ENCODE assay signal across 8 cellular contexts in the genomic region with DNA sequence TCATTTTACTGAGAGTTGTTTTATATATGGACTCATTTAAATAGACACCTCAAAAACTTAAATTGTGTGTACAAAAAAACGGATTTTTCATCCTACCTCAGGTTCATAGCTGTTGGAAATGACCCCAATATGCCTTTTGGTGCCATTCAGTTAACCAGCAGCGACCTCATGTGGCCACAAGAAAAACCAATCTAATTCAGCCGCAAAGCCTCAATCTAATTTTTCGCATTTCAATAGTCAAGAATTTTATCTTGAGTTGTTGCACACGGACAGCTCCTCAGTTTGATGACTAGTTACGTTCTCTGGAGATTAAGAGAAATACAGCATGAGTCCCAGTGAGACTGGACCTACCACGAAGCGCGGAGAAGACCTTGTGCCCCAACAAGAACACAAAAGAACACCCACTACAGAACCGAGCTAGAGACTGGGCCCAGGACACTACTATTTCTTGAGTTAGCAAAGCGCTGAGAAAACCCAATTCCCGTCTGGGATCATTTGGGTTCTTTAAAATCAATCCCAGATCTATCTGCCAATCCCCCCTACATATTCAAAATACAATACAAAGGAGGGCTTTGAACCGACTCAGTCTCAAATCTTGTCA. TPM values are rescaled to one million over a fixed set of nuclear protein-coding genes. Genes with fewer than 3 reads are reported as not detected.
A peak's percentile ranks its signal among the peaks of the same experiment; 100 is the strongest.
DNase-seq lines count a peak whose midpoint lies in the region; ATAC-seq and TF ChIP-seq lines count a peak whose summit lies in the region.

No MANE protein-coding gene starts in this region.

- H3K9me3 ChIP-seq in SJCRH30 (replicated peaks) (no peaks in the 10 kb centered on the region), heart right ventricle (no peaks in the 10 kb centered on the region)

- H3K4me3 ChIP-seq in SJCRH30 (no peak overlapping the region), heart right ventricle (no peak overlapping the region)

- peak; percentile 56 for DNase-seq in ELF-1 (ENCODE audit: low read depth, low spot score)
- peak; percentile 67 for DNase-seq in M059J (ENCODE audit: low read depth)
- peak; percentile 57 to 84 for DNase-seq in SJCRH30
- peak; percentile 41 for DNase-seq in activated naive CD8-positive, alpha-beta T cell treated with anti-CD3 and anti-CD28 coated beads for 36 hours
- DNase-seq in heart right ventricle = peak in 1 of 2 donors; percentile 55
- peak; percentile 61 for DNase-seq in renal cortical epithelial cell (ENCODE audit: low read depth)

- H3K4me1 ChIP-seq in SJCRH30 = peaks cover 8% of the 10 kb centered on the region
- peaks cover 0 to 26% (median 10%) of the 10 kb centered on the region in 9 donors for H3K4me1 ChIP-seq in heart right ventricle

- no peaks in the 10 kb centered on the region for H3K36me3 ChIP-seq in SJCRH30
- H3K36me3 ChIP-seq in heart right ventricle = no peaks in the 10 kb centered on the region

- H3K27ac ChIP-seq in SJCRH30 (no peak overlapping the region), heart right ventricle (no peak overlapping the region)

- H3K36me3 Mint-ChIP-seq in activated naive CD8-positive, alpha-beta T cell treated with anti-CD3 and anti-CD28 coated beads for 36 hours = no peaks in the 10 kb centered on the region

- peak in 6 of 8 donors; percentile 38 to 76 (median 63) for ATAC-seq in heart right ventricle
- ATAC-seq in HG03135 (IDR thresholded peaks at IDR 0.05; ENCODE audit: unreplicated experiment) = no peak
- ATAC-seq in HG02870 (IDR thresholded peaks at IDR 0.05; ENCODE audit: unreplicated experiment) = no peak

- peaks cover 8% of the 10 kb centered on the region for H3K4me1 Mint-ChIP-seq in activated naive CD8-positive, alpha-beta T cell treated with anti-CD3 and anti-CD28 coated beads for 36 hours

- intact Hi-C loops in heart right ventricle (cut with DNase I) = loop anchor here (1.0 to 10.0 kb wide), 8 partner anchors 65 to 255 kb away; a partner anchor contains a TSS

- peaks cover 35% of the 10 kb centered on the region for H3K27me3 Mint-ChIP-seq in activated naive CD8-positive, alpha-beta T cell treated with anti-CD3 and anti-CD28 coated beads for 36 hours

- WGBS in heart right ventricle, 2 donors = 23 to 25% methylated on average over 13 of the region's 13 CpGs

- no peaks in the 10 kb centered on the region for H3K27me3 ChIP-seq in SJCRH30
- H3K27me3 ChIP-seq in heart right ventricle = peaks cover 0 to 15% (median 0%) of the 10 kb centered on the region in 7 donors

- H3K4me3 Mint-ChIP-seq in activated naive CD8-positive, alpha-beta T cell treated with anti-CD3 and anti-CD28 coated beads for 36 hours = peak overlapping the region; percentile 41

- no peaks in the 10 kb centered on the region for H3K9me3 Mint-ChIP-seq in activated naive CD8-positive, alpha-beta T cell treated with anti-CD3 and anti-CD28 coated beads for 36 hours

- H3K27ac Mint-ChIP-seq in activated naive CD8-positive, alpha-beta T cell treated with anti-CD3 and anti-CD28 coated beads for 36 hours = no peak overlapping the region

- peak; percentile 63 to 92 (median 85) for TF ChIP-seq CTCF in heart right ventricle (IDR thresholded peaks at IDR 0.05)

RNA-seq across cellular contexts. Expression of a gene that starts 1.1 kb away (rescaled TPM):
- not detected in 2 replicates for total RNA-seq in M059J (2014; rRNA removed; shearing (Covaris generic))
- not detected in 2 replicates for total RNA-seq in SJCRH30 (2014; rRNA removed; shearing (Covaris generic))
- not detected for total RNA-seq in activated naive CD8-positive, alpha-beta T cell treated with anti-CD3 and anti-CD28 coated beads for 36 hours
- total RNA-seq in heart right ventricle (not detected), renal cortical epithelial cell (0.60 and 0.87 TPM in 2 replicates)
- polyA plus RNA-seq in heart right ventricle = under 1 TPM in 1 of 2 donors, not detected in 1; 0.03 TPM

Comparison
In these comparisons a context has a peak if more than half of its experiments do, and no peak if none do; other contexts are left out.
1. ATAC-seq: peak in heart right ventricle (6 of 8); none in HG03135 (single experiment) and HG02870 (single experiment).